ENCODE assay signal across 1 cellular context in genomic region chr14:92153581-92153980, GRCh38.
TF ChIP-seq lines count a peak whose summit lies in the region.

No MANE protein-coding gene starts in this region.

TF ChIP-seq in HepG2, 621 proteins besides CTCF, POLR2A, EP300 and RAD21:
- TF ChIP-seq ZBTB3 (CRISPR knock-in tag; IDR thresholded peaks at IDR 0.05; ENCODE audit: borderline replicate concordance, low read depth) (no peak), ZNF652 (CRISPR knock-in tag; IDR thresholded peaks at IDR 0.05; ENCODE audit: borderline replicate concordance, low read depth) (no peak), ARID5B (CRISPR knock-in tag; IDR thresholded peaks at IDR 0.05) (0 out of 2 replicates have a peak, but pooled peaks have one; percentile 29), ELF3 (CRISPR knock-in tag; IDR thresholded peaks at IDR 0.05) (no peak), ZFP36 (IDR thresholded peaks at IDR 0.05; ENCODE audit: borderline replicate concordance, low read depth, low read length, partially characterized antibody) (no peak), ZNF616 (CRISPR knock-in tag; IDR thresholded peaks at IDR 0.05; ENCODE audit: low read depth) (no peak), ADNP (CRISPR knock-in tag; IDR thresholded peaks at IDR 0.05) (no peak), MXD4 (CRISPR knock-in tag; IDR thresholded peaks at IDR 0.05) (no peak), SOX6 (IDR thresholded peaks at IDR 0.05) (no peak), SOX6 (CRISPR knock-in tag; IDR thresholded peaks at IDR 0.05) (peak; percentile 21; the same call in 1 of the 2 replicates), HOXA9 (CRISPR knock-in tag; IDR thresholded peaks at IDR 0.05; ENCODE audit: borderline replicate concordance) (no peak), ZFP36L1 (CRISPR knock-in tag; IDR thresholded peaks at IDR 0.05) (no peak), ZXDC (CRISPR knock-in tag; IDR thresholded peaks at IDR 0.05) (no peak), GATAD2A (CRISPR knock-in tag; IDR thresholded peaks at IDR 0.05) (0 out of 2 replicates have a peak, but pooled peaks have one; percentile 16), NFE2 (CRISPR knock-in tag; IDR thresholded peaks at IDR 0.05) (no peak), ZNF547 (CRISPR knock-in tag; IDR thresholded peaks at IDR 0.05) (no peak), HOXA7 (CRISPR knock-in tag; IDR thresholded peaks at IDR 0.05) (no peak), ZNF33B (CRISPR knock-in tag; IDR thresholded peaks at IDR 0.05) (no peak), SOX13 (IDR thresholded peaks at IDR 0.05) (no peak), SOX13 (CRISPR knock-in tag; conservative IDR thresholded peaks at IDR 0.05 in 1 of 2, IDR thresholded peaks at IDR 0.05 in 1 of 2) (peak in 1 of 2 experiments; percentile 45; a peak in 1 of 4 replicates), RXRA (CRISPR knock-in tag; IDR thresholded peaks at IDR 0.05) (peak; percentile 41; the same call in 1 of the 2 replicates), MIXL1 (CRISPR knock-in tag; IDR thresholded peaks at IDR 0.05) (no peak), TCF12 (IDR thresholded peaks at IDR 0.05) (no peak), TCF12 (CRISPR knock-in tag; IDR thresholded peaks at IDR 0.05) (no peak), ZNF691 (CRISPR knock-in tag; IDR thresholded peaks at IDR 0.05; ENCODE audit: borderline replicate concordance, low read depth) (no peak), NR2F6 (IDR thresholded peaks at IDR 0.05) (peak; percentile 67), NR2F6 (CRISPR knock-in tag; IDR thresholded peaks at IDR 0.05) (0 out of 2 replicates have a peak, but pooled peaks have one; percentile 58), TFDP1 (CRISPR knock-in tag; IDR thresholded peaks at IDR 0.05; ENCODE audit: borderline replicate concordance) (no peak), ZNF264 (CRISPR knock-in tag; IDR thresholded peaks at IDR 0.05) (no peak), TRIM22 (IDR thresholded peaks at IDR 0.05) (no peak), NFIB (CRISPR knock-in tag; IDR thresholded peaks at IDR 0.05; ENCODE audit: borderline replicate concordance) (no peak), MTF1 (CRISPR knock-in tag; IDR thresholded peaks at IDR 0.05) (no peak), ZNF644 (CRISPR knock-in tag; IDR thresholded peaks at IDR 0.05; ENCODE audit: low read depth) (no peak), BATF2 (CRISPR knock-in tag; IDR thresholded peaks at IDR 0.05) (no peak), SRY (CRISPR knock-in tag; IDR thresholded peaks at IDR 0.05) (no peak), ZNF720 (CRISPR knock-in tag; IDR thresholded peaks at IDR 0.05) (no peak), ZSCAN12 (CRISPR knock-in tag; IDR thresholded peaks at IDR 0.05) (no peak), RARG (CRISPR knock-in tag; IDR thresholded peaks at IDR 0.05; ENCODE audit: low read depth) (no peak), AKAP8 (CRISPR knock-in tag; IDR thresholded peaks at IDR 0.05) (no peak), RELA (CRISPR knock-in tag; IDR thresholded peaks at IDR 0.05) (no peak), ZNF362 (CRISPR knock-in tag; IDR thresholded peaks at IDR 0.05; ENCODE audit: borderline replicate concordance) (peak; percentile 91), ZNF629 (CRISPR knock-in tag; conservative IDR thresholded peaks at IDR 0.05) (no peak), NFKBIZ (CRISPR knock-in tag; IDR thresholded peaks at IDR 0.05) (no peak), HCFC1 (IDR thresholded peaks at IDR 0.05; ENCODE audit: low read depth, low read length) (no peak), ARID2 (CRISPR knock-in tag; IDR thresholded peaks at IDR 0.05; ENCODE audit: borderline replicate concordance) (no peak), FUBP1 (CRISPR knock-in tag; IDR thresholded peaks at IDR 0.05; ENCODE audit: borderline replicate concordance) (no peak)
- TF ChIP-seq, protein P1, sequence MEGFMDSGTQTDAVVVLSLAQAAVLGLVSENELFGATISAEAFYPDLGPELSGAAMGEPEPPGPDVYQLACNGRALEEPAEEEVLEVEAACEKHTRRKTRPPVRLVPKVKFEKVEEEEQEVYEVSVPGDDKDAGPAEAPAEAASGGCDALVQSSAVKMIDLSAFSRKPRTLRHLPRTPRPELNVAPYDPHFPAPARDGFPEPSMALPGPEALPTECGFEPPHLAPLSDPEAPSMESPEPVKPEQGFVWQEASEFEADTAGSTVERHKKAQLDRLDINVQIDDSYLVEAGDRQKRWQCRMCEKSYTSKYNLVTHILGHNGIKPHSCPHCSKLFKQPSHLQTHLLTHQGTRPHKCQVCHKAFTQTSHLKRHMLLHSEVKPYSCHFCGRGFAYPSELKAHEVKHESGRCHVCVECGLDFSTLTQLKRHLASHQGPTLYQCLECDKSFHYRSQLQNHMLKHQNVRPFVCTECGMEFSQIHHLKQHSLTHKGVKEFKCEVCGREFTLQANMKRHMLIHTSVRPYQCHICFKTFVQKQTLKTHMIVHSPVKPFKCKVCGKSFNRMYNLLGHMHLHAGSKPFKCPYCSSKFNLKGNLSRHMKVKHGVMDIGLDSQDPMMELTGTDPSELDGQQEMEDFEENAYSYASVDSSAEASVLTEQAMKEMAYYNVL (CRISPR knock-in tag; IDR thresholded peaks at IDR 0.05; ENCODE audit: borderline replicate concordance), result no peak
- TF ChIP-seq, protein P2, sequence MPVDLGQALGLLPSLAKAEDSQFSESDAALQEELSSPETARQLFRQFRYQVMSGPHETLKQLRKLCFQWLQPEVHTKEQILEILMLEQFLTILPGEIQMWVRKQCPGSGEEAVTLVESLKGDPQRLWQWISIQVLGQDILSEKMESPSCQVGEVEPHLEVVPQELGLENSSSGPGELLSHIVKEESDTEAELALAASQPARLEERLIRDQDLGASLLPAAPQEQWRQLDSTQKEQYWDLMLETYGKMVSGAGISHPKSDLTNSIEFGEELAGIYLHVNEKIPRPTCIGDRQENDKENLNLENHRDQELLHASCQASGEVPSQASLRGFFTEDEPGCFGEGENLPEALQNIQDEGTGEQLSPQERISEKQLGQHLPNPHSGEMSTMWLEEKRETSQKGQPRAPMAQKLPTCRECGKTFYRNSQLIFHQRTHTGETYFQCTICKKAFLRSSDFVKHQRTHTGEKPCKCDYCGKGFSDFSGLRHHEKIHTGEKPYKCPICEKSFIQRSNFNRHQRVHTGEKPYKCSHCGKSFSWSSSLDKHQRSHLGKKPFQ (CRISPR knock-in tag; IDR thresholded peaks at IDR 0.05; ENCODE audit: insufficient replicate concordance), result peak; percentile 60
- TF ChIP-seq, protein P3, sequence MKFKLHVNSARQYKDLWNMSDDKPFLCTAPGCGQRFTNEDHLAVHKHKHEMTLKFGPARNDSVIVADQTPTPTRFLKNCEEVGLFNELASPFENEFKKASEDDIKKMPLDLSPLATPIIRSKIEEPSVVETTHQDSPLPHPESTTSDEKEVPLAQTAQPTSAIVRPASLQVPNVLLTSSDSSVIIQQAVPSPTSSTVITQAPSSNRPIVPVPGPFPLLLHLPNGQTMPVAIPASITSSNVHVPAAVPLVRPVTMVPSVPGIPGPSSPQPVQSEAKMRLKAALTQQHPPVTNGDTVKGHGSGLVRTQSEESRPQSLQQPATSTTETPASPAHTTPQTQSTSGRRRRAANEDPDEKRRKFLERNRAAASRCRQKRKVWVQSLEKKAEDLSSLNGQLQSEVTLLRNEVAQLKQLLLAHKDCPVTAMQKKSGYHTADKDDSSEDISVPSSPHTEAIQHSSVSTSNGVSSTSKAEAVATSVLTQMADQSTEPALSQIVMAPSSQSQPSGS (CRISPR knock-in tag; IDR thresholded peaks at IDR 0.05), result no peak
